In genomic region chr6:13450628-13451027, GRCh38 we compare ENCODE assay signal across 18 cellular contexts.
"Had no signal": no experiment of that assay in that cellular context is flagged by ENCODE, and none has a peak within 500 bp of the region (broad histone marks: within the 10 kb centered on the region; RNA-seq: fewer than 3 reads in every experiment).

No MANE protein-coding gene starts in this region.

- DNase-seq: activated CD4-positive, alpha-beta T cell treated with anti-CD3 and anti-CD28 coated beads, Interleukin-2, amount 50 U/mL, for 1 hour; activated naive CD4-positive, alpha-beta T cell; activated naive CD8-positive, alpha-beta T cell treated with anti-CD3 and anti-CD28 coated beads, Interleukin-2, amount 50 U/mL, for 24 hours; cerebellar nuclear complex; foreskin fibroblast; mammary epithelial cell; nucleus accumbens; stimulated activated CD4-positive, alpha-beta T cell treated with anti-CD3 and anti-CD28 coated beads, Interleukin-12 subunit alpha, Interleukin-12 subunit beta, amount 100 ng/mL, for 4 hours; stimulated activated CD4-positive, alpha-beta T cell treated with anti-CD3 and anti-CD28 coated beads, Interleukin-2, amount 100 ng/mL, for 24 hours; thyroid gland had no signal

- H3K4me3 ChIP-seq: ascending aorta, breast epithelium, SK-N-MC, thyroid gland, vagina had no signal

- H3K4me3 Mint-ChIP-seq: activated naive CD8-positive, alpha-beta T cell treated with anti-CD3 and anti-CD28 coated beads, Interleukin-2, amount 50 U/mL, for 24 hours; activated T-helper 1 cell treated with anti-CD3 and anti-CD28 coated beads, Interleukin-12 subunit alpha, Interleukin-12 subunit beta, Interleukin-2, Interleukin-4 antibody, amounts not matched to agents 30 ng/mL and 10 ng/mL and 1 ng/mL, durations not matched to agents 14 hours and 24 hours and 36 hours; dendritic cell treated with granulocyte-macrophage colony-stimulating factor and Interleukin-4, amounts not matched to agents 40 ng/mL and 50 ng/mL, for 4 days; nephron had no signal

- H3K27ac ChIP-seq: ascending aorta, SK-N-MC had no signal

- H3K9me3 Mint-ChIP-seq: activated naive CD8-positive, alpha-beta T cell treated with anti-CD3 and anti-CD28 coated beads, Interleukin-2, amount 50 U/mL, for 24 hours; dendritic cell treated with granulocyte-macrophage colony-stimulating factor and Interleukin-4, amounts not matched to agents 40 ng/mL and 50 ng/mL, for 4 days; nephron had no signal

- ATAC-seq: activated naive CD8-positive, alpha-beta T cell treated with anti-CD3 and anti-CD28 coated beads, Interleukin-2, amount 50 U/mL, for 24 hours had no signal

- H3K9me3 ChIP-seq: ascending aorta, breast epithelium, thyroid gland, vagina had no signal

- H3K27ac Mint-ChIP-seq: activated naive CD8-positive, alpha-beta T cell treated with anti-CD3 and anti-CD28 coated beads, Interleukin-2, amount 50 U/mL, for 24 hours; activated T-helper 1 cell treated with anti-CD3 and anti-CD28 coated beads, Interleukin-12 subunit alpha, Interleukin-12 subunit beta, Interleukin-2, Interleukin-4 antibody, amounts not matched to agents 30 ng/mL and 10 ng/mL and 1 ng/mL, durations not matched to agents 14 hours and 24 hours and 36 hours; dendritic cell treated with granulocyte-macrophage colony-stimulating factor and Interleukin-4, amounts not matched to agents 40 ng/mL and 50 ng/mL, for 4 days; nephron; progenitor cell of endocrine pancreas had no signal

- H3K36me3 ChIP-seq: breast epithelium, thyroid gland, vagina had no signal

- H3K27me3 Mint-ChIP-seq: activated naive CD8-positive, alpha-beta T cell treated with anti-CD3 and anti-CD28 coated beads, Interleukin-2, amount 50 U/mL, for 24 hours; dendritic cell treated with granulocyte-macrophage colony-stimulating factor and Interleukin-4, amounts not matched to agents 40 ng/mL and 50 ng/mL, for 4 days had no signal

- H3K27me3 ChIP-seq: ascending aorta, breast epithelium, thyroid gland, vagina had no signal
